ENCODE assay signal across 9 cellular contexts in genomic region chr4:87498446-87498900, GRCh38. TPM values are rescaled to one million over a fixed set of nuclear protein-coding genes. Genes with fewer than 3 reads are reported as not detected.
A peak's percentile ranks its signal among the peaks of the same experiment; 100 is the strongest.
DNase-seq lines count a peak whose midpoint lies in the region; ATAC-seq, FAIRE-seq and TF ChIP-seq lines count a peak whose summit lies in the region.
"Had no signal": no experiment of that assay in that cellular context is flagged by ENCODE, and none has a peak within 500 bp of the region (broad histone marks: within the 10 kb centered on the region; RNA-seq: fewer than 3 reads in every experiment).

No MANE protein-coding gene starts in this region.

- no peak for FAIRE-seq in kidney (lab: Jason Lieb, UNC)

- intact Hi-C loops in kidney (cut with DNase I), result no loop called here

- H3K27ac ChIP-seq in kidney (ENCODE audit: low read depth in 2 of 2, low read length in 2 of 2), result peak overlapping the region in 1 of 2 donors; percentile 41

- no peaks in the 10 kb centered on the region for H3K9me3 ChIP-seq in kidney (ENCODE audit: control insufficient read depth in 1 of 2, low read length in 2 of 2)

- DNase-seq in DMS53 (lab: John Stamatoyannopoulos, UW) (peak; percentile 53), kidney (no peak), COR-L47 (lab: John Stamatoyannopoulos, UW) (no peak), NCI-H1694 (lab: John Stamatoyannopoulos, UW) (no peak), epidermal melanocyte (ENCODE audit: insufficient read length, low spot score) (no peak), NK-92 (lab: John Stamatoyannopoulos, UW; ENCODE audit: unreplicated experiment) (no peak)
- DNase-seq: activated CD8-positive, alpha-beta memory T cell treated with anti-CD3 and anti-CD28 coated beads for 24 hours had no signal

- H3K9ac ChIP-seq in kidney (ENCODE audit: low read length in 2 of 2), result no peak overlapping the region

- peaks cover 6 to 14% of the 10 kb centered on the region in 2 donors for H3K4me1 ChIP-seq in kidney (ENCODE audit: control insufficient read depth in 1 of 2, insufficient read depth in 1 of 2, low read depth in 1 of 2, low read length in 2 of 2)

- no peak for TF ChIP-seq CTCF in kidney (IDR thresholded peaks at IDR 0.05; ENCODE audit: borderline replicate concordance, extremely low read depth, insufficient read depth)

- peak overlapping the region; percentile 38 to 54 for H3K4me3 ChIP-seq in kidney (ENCODE audit: low read length in 2 of 2)

- ATAC-seq in GM19467 (IDR thresholded peaks at IDR 0.05; ENCODE audit: unreplicated experiment) (peak; percentile 70), HG03571 (IDR thresholded peaks at IDR 0.05; ENCODE audit: unreplicated experiment) (peak; percentile 78)

- H3K36me3 ChIP-seq in kidney (ENCODE audit: control insufficient read depth in 1 of 2, insufficient read depth in 2 of 2, low read length in 2 of 2), result peaks cover 0 to 4% of the 10 kb centered on the region in 2 donors

RNA-seq across cellular contexts. Expression of gene SPARCL1, which starts 30.7 kb away (rescaled TPM):
- total RNA-seq in kidney, result 322 TPM
- polyA plus RNA-seq in kidney (ENCODE audit: insufficient read depth, low read depth, low replicate concordance), result 87.4 TPM
